In genomic region chr4:183658362-183659028, GRCh38 we compare ENCODE assay signal across 8 cellular contexts. TPM values are rescaled to one million over a fixed set of nuclear protein-coding genes. Genes with fewer than 3 reads are reported as not detected.
DNase-seq lines count a peak whose midpoint lies in the region; ATAC-seq, FAIRE-seq and TF ChIP-seq lines count a peak whose summit lies in the region.

No MANE protein-coding gene starts in this region.

- peak overlapping the region; percentile 91 for H3K4me3 Mint-ChIP-seq in chondrocyte (ENCODE audit: unreplicated experiment)

- TF ChIP-seq POLR2A in HepG2 (IDR thresholded peaks at IDR 0.05; ENCODE audit: insufficient read depth in 1 of 2, low read depth in 2 of 2, low read length in 2 of 2), result peak in 1 of 2 experiments; percentile 42; a peak in 1 of 4 replicates

- peak; percentile 4 for FAIRE-seq in HepG2 (lab: Jason Lieb, UNC)

- DNase-seq in NCI-H2107 treated with DMSO at 0.1 percent for 48 hours (lab: John Stamatoyannopoulos, UW; ENCODE audit: unreplicated experiment) (peak; percentile 2), NCI-H2107 (lab: John Stamatoyannopoulos, UW) (no peak), SW480 (ENCODE audit: low spot score) (peak; percentile 5), chondrocyte (ENCODE audit: low spot score) (no peak), HepG2 (ENCODE audit: low spot score) (peak; percentile 37), NCI-H1436 (lab: John Stamatoyannopoulos, UW) (no peak)
- peak; percentile 44 for DNase-seq in stimulated activated CD8-positive, alpha-beta memory T cell treated with anti-CD3 and anti-CD28 coated beads, Interleukin-4, amount 100 ng/mL, for 48 hours

- peaks cover 34% of the 10 kb centered on the region for H3K4me1 Mint-ChIP-seq in chondrocyte (ENCODE audit: low read depth)

- POLR2A ChIA-PET in HepG2 (lab: Yijun Ruan, JAX), result interaction anchor here (0.5 kb wide), 1 partner anchor 747 kb away, joined by 4 read pairs; no protein-coding TSS in a partner anchor

- in situ Hi-C loops in HepG2 (cut with HindIII; ENCODE audit: extremely low pct_ligation_motif_present, low pct_unique_long_range_greater_than_20kb), result no loop called here

- WGBS in HepG2 (ENCODE audit: low lambda C conversion rate), result 1% methylated on average over 23 of the region's 39 CpGs

- no peak for TF ChIP-seq EP300 in HepG2 (IDR thresholded peaks at IDR 0.05; ENCODE audit: low read depth in 2 of 2, low read length in 2 of 2)
- TF ChIP-seq EP300 in HepG2 (CRISPR knock-in tag; IDR thresholded peaks at IDR 0.05; ENCODE audit: borderline replicate concordance), result no peak

- intact Hi-C loops in HepG2 (cut with micrococcal nuclease; ENCODE audit: unreplicated experiment), result loop anchor here (1.0 to 5.0 kb wide), 3 partner anchors 40 to 152 kb away; no protein-coding TSS in a partner anchor

- H3K27me3 ChIP-seq in HepG2 (ENCODE audit: control insufficient read depth in 1 of 2, insufficient read depth in 2 of 2, low read length in 2 of 2), result no peaks in the 10 kb centered on the region; a peak in 1 of 5 replicates

- BruUV-seq in HepG2 (replicated peaks; lab: Mats Ljungman, UMichigan), result no TSS peak

- peak overlapping the region; percentile 70 for H3K27ac ChIP-seq in HepG2 (ENCODE audit: extremely low read length, insufficient read depth, low read length)

- H3K27me3 Mint-ChIP-seq in chondrocyte (ENCODE audit: low read depth), result no peaks in the 10 kb centered on the region

- TF ChIP-seq CTCF in chondrocyte (IDR thresholded peaks at IDR 0.05) (peak; percentile 55), HepG2 (CRISPR knock-in tag; IDR thresholded peaks at IDR 0.05) (no peak)

- no peaks in the 10 kb centered on the region for H3K9me3 ChIP-seq in HepG2 (ENCODE audit: low read length)

- no peaks in the 10 kb centered on the region for H4K20me1 ChIP-seq in HepG2 (ENCODE audit: insufficient read depth, low read length)

- H3K36me3 ChIP-seq in HepG2 (replicated peaks in 1 of 2; ENCODE audit: control insufficient read depth in 1 of 2, insufficient read depth in 2 of 2, low read length in 2 of 2), result no peaks in the 10 kb centered on the region

- H3K9me3 Mint-ChIP-seq in chondrocyte (ENCODE audit: low read depth), result no peaks in the 10 kb centered on the region

- H3K27ac Mint-ChIP-seq in chondrocyte (ENCODE audit: unreplicated experiment), result peak overlapping the region; percentile 69

- ATAC-seq in HG02981 (IDR thresholded peaks at IDR 0.05; ENCODE audit: unreplicated experiment) (peak; percentile 12), HepG2 (peak; percentile 69)

- peaks cover 25% of the 10 kb centered on the region for H3K79me2 ChIP-seq in HepG2 (ENCODE audit: insufficient read depth, low read length)

- peak overlapping the region; percentile 73 to 85 (median 77) for H3K4me3 ChIP-seq in HepG2 (replicated peaks in 1 of 3; ENCODE audit: insufficient read depth in 1 of 3, low read depth in 2 of 3, low read length in 3 of 3)

- H2AFZ ChIP-seq in HepG2 (ENCODE audit: low read length), result no peak overlapping the region

- H3K4me2 ChIP-seq in HepG2 (ENCODE audit: low read depth, low read length), result peak overlapping the region; percentile 75

- peak overlapping the region; percentile 80 for H3K9ac ChIP-seq in HepG2 (ENCODE audit: insufficient read depth, low read depth, low read length)

- H3K36me3 Mint-ChIP-seq in chondrocyte (ENCODE audit: low read depth), result peaks cover 4% of the 10 kb centered on the region

- CTCF ChIA-PET in HepG2 (lab: Yijun Ruan, JAX; ENCODE audit: low intra/inter-chr PET ratio, low total read pairs), result no interaction called here

- TF ChIP-seq RAD21 in HepG2 (CRISPR knock-in tag; IDR thresholded peaks at IDR 0.05), result no peak

- peaks cover 35% of the 10 kb centered on the region for H3K4me1 ChIP-seq in HepG2 (ENCODE audit: insufficient read depth, low read length)

TF ChIP-seq in HepG2, 621 proteins besides CTCF, POLR2A, EP300 and RAD21 (continues in another document):
- TF ChIP-seq BORCS8-MEF2B (CRISPR knock-in tag; IDR thresholded peaks at IDR 0.05), result peak; percentile 61
- TF ChIP-seq ZNF337 (CRISPR knock-in tag; IDR thresholded peaks at IDR 0.05; ENCODE audit: borderline replicate concordance, low read depth), result no peak
- TF ChIP-seq ZNF34 (CRISPR knock-in tag; IDR thresholded peaks at IDR 0.05; ENCODE audit: borderline replicate concordance), result no peak
- 0 out of 2 replicates have a peak, but pooled peaks have one; percentile 10 for TF ChIP-seq ZNF710 (CRISPR knock-in tag; IDR thresholded peaks at IDR 0.05; ENCODE audit: borderline replicate concordance)
- TF ChIP-seq ZBTB2 (CRISPR knock-in tag; IDR thresholded peaks at IDR 0.05; ENCODE audit: low read depth), result 0 out of 2 replicates have a peak, but pooled peaks have one; percentile 0

RNA-seq across cellular contexts. Expression of gene RWDD4, which starts 0.5 kb away (rescaled TPM):
- total RNA-seq in chondrocyte (19.6 to 25.9 TPM (median 21.3 TPM) in 3 replicates), HepG2 (2016; rRNA removed; fragmentation: Illumina TruSeq; extraction: Trizol) (25.4 and 28.9 TPM in 2 replicates)
- total RNA-seq in HepG2 (2016; cell fraction: cytosol; rRNA removed; fragmentation: Illumina TruSeq; extraction: Trizol; ENCODE audit: low read depth), result 30.6 and 35.1 TPM in 2 replicates
- total RNA-seq in HepG2 (2016; cell fraction: insoluble cytoplasmic fraction; rRNA removed; fragmentation: Illumina TruSeq; extraction: Trizol), result 24.2 and 28.6 TPM in 2 replicates
- 43.1 and 46.1 TPM in 2 replicates for total RNA-seq in HepG2 (2016; cell fraction: membrane; rRNA removed; fragmentation: Illumina TruSeq; extraction: Trizol)
- total RNA-seq in HepG2 (2016; cell fraction: nucleus; rRNA removed; fragmentation: Illumina TruSeq; extraction: Trizol), result 11.4 and 15.6 TPM in 2 replicates
- polyA plus RNA-seq in HepG2 (2011; rRNA removed), result 6.8 and 10.2 TPM in 2 replicates
- 4.2 and 5.7 TPM in 2 replicates for polyA plus RNA-seq in HepG2 (2011; cell fraction: cytosol; rRNA removed)
- 2.7 and 2.9 TPM in 2 replicates for polyA plus RNA-seq in HepG2 (2011; cell fraction: nucleus; rRNA removed)
- polyA plus RNA-seq in HepG2 (2012), result 10.8 and 11.6 TPM in 2 replicates
- polyA plus RNA-seq in HepG2 (2016; cell fraction: cytosol; fragmentation: Illumina TruSeq; extraction: Trizol; ENCODE audit: low read depth), result 53.3 and 61.6 TPM in 2 replicates
- polyA plus RNA-seq in HepG2 (2016; cell fraction: insoluble cytoplasmic fraction; fragmentation: Illumina TruSeq; extraction: Trizol; ENCODE audit: low read depth), result 34.9 and 38.2 TPM in 2 replicates
- 47.9 and 57.2 TPM in 2 replicates for polyA plus RNA-seq in HepG2 (2016; cell fraction: membrane; fragmentation: Illumina TruSeq; extraction: Trizol; ENCODE audit: low read depth)
- polyA plus RNA-seq in HepG2 (2016; cell fraction: nucleus; fragmentation: Illumina TruSeq; extraction: Trizol; ENCODE audit: insufficient read depth, low read depth), result 22.5 and 24.5 TPM in 2 replicates
- polyA minus RNA-seq in HepG2 (2011; rRNA and poly(A)+ RNA removed; ENCODE audit: low replicate concordance), result 1.4 and 3.0 TPM in 2 replicates
- 3.8 and 5.0 TPM in 2 replicates for polyA minus RNA-seq in HepG2 (2011; cell fraction: cytosol; rRNA and poly(A)+ RNA removed)
- 7.5 and 12.9 TPM in 2 replicates for polyA minus RNA-seq in HepG2 (2011; cell fraction: nucleus; rRNA and poly(A)+ RNA removed)

RNA-seq across cellular contexts. Expression of gene TRAPPC11, which starts 0.6 kb away (rescaled TPM):
- total RNA-seq in chondrocyte, result 26.3 to 34.9 TPM (median 30.2 TPM) in 3 replicates
- total RNA-seq in HepG2 (2016; rRNA removed; fragmentation: Illumina TruSeq; extraction: Trizol), result 18.0 and 22.7 TPM in 2 replicates
- 3.8 and 6.1 TPM in 2 replicates for total RNA-seq in HepG2 (2016; cell fraction: cytosol; rRNA removed; fragmentation: Illumina TruSeq; extraction: Trizol; ENCODE audit: low read depth)
- total RNA-seq in HepG2 (2016; cell fraction: insoluble cytoplasmic fraction; rRNA removed; fragmentation: Illumina TruSeq; extraction: Trizol), result 17.6 and 29.0 TPM in 2 replicates
- total RNA-seq in HepG2 (2016; cell fraction: membrane; rRNA removed; fragmentation: Illumina TruSeq; extraction: Trizol), result 7.8 and 10.7 TPM in 2 replicates
- 19.8 and 22.3 TPM in 2 replicates for total RNA-seq in HepG2 (2016; cell fraction: nucleus; rRNA removed; fragmentation: Illumina TruSeq; extraction: Trizol)
- polyA plus RNA-seq in HepG2 (2011; rRNA removed), result 17.3 and 23.2 TPM in 2 replicates
- polyA plus RNA-seq in HepG2 (2011; cell fraction: cytosol; rRNA removed), result 11.2 and 15.3 TPM in 2 replicates
- polyA plus RNA-seq in HepG2 (2011; cell fraction: nucleus; rRNA removed), result 17.7 and 20.7 TPM in 2 replicates
- 12.2 and 12.9 TPM in 2 replicates for polyA plus RNA-seq in HepG2 (2012)
- polyA plus RNA-seq in HepG2 (2016; cell fraction: cytosol; fragmentation: Illumina TruSeq; extraction: Trizol; ENCODE audit: low read depth), result 0.76 and 0.78 TPM in 2 replicates
- 15.3 and 17.2 TPM in 2 replicates for polyA plus RNA-seq in HepG2 (2016; cell fraction: insoluble cytoplasmic fraction; fragmentation: Illumina TruSeq; extraction: Trizol; ENCODE audit: low read depth)
- 3.5 and 3.6 TPM in 2 replicates for polyA plus RNA-seq in HepG2 (2016; cell fraction: membrane; fragmentation: Illumina TruSeq; extraction: Trizol; ENCODE audit: low read depth)
- polyA plus RNA-seq in HepG2 (2016; cell fraction: nucleus; fragmentation: Illumina TruSeq; extraction: Trizol; ENCODE audit: insufficient read depth, low read depth), result 25.2 and 28.1 TPM in 2 replicates
- 17.0 and 20.3 TPM in 2 replicates for polyA minus RNA-seq in HepG2 (2011; rRNA and poly(A)+ RNA removed; ENCODE audit: low replicate concordance)
- 15.1 and 17.7 TPM in 2 replicates for polyA minus RNA-seq in HepG2 (2011; cell fraction: cytosol; rRNA and poly(A)+ RNA removed)
- polyA minus RNA-seq in HepG2 (2011; cell fraction: nucleus; rRNA and poly(A)+ RNA removed), result 33.0 and 47.9 TPM in 2 replicates

Comparison
In these comparisons a context has a peak if more than half of its experiments do, and no peak if none do; other contexts are left out.
1. DNase-seq: peak in NCI-H2107 treated with DMSO at 0.1 percent for 48 hours (single experiment), SW480 (single experiment), HepG2 (single experiment) and stimulated activated CD8-positive, alpha-beta memory T cell treated with anti-CD3 and anti-CD28 coated beads, Interleukin-4, amount 100 ng/mL, for 48 hours (single experiment); none in NCI-H2107 (single experiment), chondrocyte (single experiment) and NCI-H1436 (single experiment).